ENCODE assay signal across 1 cellular context in genomic region chr7:102146122-102146521, GRCh38.
TF ChIP-seq lines count a peak whose summit lies in the region.

No MANE protein-coding gene starts in this region.

TF ChIP-seq in HepG2, 621 proteins besides CTCF, POLR2A, EP300 and RAD21 (continued from another document):
- TF ChIP-seq ZNF597 (CRISPR knock-in tag; IDR thresholded peaks at IDR 0.05) (no peak), THYN1 (CRISPR knock-in tag; IDR thresholded peaks at IDR 0.05; ENCODE audit: borderline replicate concordance, low read depth) (no peak)
